ENCODE assay signal across 1 cellular context in genomic region chr20:32325706-32326506, GRCh38.
TF ChIP-seq lines count a peak whose summit lies in the region.

No MANE protein-coding gene starts in this region.

TF ChIP-seq in SK-N-SH, 30 proteins besides CTCF, POLR2A, EP300 and RAD21 (continued from another document):
- TF ChIP-seq SIN3A (IDR thresholded peaks at IDR 0.05; ENCODE audit: borderline replicate concordance, low read depth, low read length) (no peak), MEF2A (IDR thresholded peaks at IDR 0.05; ENCODE audit: borderline replicate concordance, low read depth) (0 out of 2 replicates have a peak, but pooled peaks have one; percentile 55), RCOR1 (IDR thresholded peaks at IDR 0.05; ENCODE audit: low read length) (no peak), JUND (IDR thresholded peaks at IDR 0.05) (peak; percentile 72), TAF1 (IDR thresholded peaks at IDR 0.05; ENCODE audit: borderline replicate concordance, low read depth, low read length) (no peak), FOXM1 (IDR thresholded peaks at IDR 0.05; ENCODE audit: low read depth) (no peak), NRF1 (IDR thresholded peaks at IDR 0.05; ENCODE audit: low read depth, low read length) (no peak), TEAD4 (IDR thresholded peaks at IDR 0.05; ENCODE audit: borderline replicate concordance, insufficient read depth) (no peak), RFX5 (IDR thresholded peaks at IDR 0.05; ENCODE audit: low read length) (no peak), GATA2 (CRISPR knock-in tag; IDR thresholded peaks at IDR 0.05) (no peak), NFIC (IDR thresholded peaks at IDR 0.05; ENCODE audit: borderline replicate concordance) (peak; percentile 22; the same call in 1 of the 2 replicates), FOXJ3 (CRISPR knock-in tag; IDR thresholded peaks at IDR 0.05) (no peak), CHD2 (IDR thresholded peaks at IDR 0.05; ENCODE audit: low read length, partially characterized antibody) (no peak), ELF1 (IDR thresholded peaks at IDR 0.05) (no peak), MXI1 (IDR thresholded peaks at IDR 0.05; ENCODE audit: low read depth, low read length) (no peak), PBX3 (IDR thresholded peaks at IDR 0.05) (peak; percentile 11; the same call in 1 of the 2 replicates), POLR2AphosphoS5 (IDR thresholded peaks at IDR 0.05; ENCODE audit: low read depth, low read length) (no peak), FOSL2 (IDR thresholded peaks at IDR 0.05; ENCODE audit: borderline replicate concordance, low read depth) (peak; percentile 73; the same call in 1 of the 2 replicates)
- TF ChIP-seq, protein P1, sequence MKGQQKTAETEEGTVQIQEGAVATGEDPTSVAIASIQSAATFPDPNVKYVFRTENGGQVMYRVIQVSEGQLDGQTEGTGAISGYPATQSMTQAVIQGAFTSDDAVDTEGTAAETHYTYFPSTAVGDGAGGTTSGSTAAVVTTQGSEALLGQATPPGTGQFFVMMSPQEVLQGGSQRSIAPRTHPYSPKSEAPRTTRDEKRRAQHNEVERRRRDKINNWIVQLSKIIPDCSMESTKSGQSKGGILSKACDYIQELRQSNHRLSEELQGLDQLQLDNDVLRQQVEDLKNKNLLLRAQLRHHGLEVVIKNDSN (IDR thresholded peaks at IDR 0.05; ENCODE audit: borderline replicate concordance, low read depth): no peak
- TF ChIP-seq, protein P2, sequence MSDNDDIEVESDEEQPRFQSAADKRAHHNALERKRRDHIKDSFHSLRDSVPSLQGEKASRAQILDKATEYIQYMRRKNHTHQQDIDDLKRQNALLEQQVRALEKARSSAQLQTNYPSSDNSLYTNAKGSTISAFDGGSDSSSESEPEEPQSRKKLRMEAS (IDR thresholded peaks at IDR 0.05; ENCODE audit: low read depth): no peak
TF ChIP-seq in SK-N-SH: peak in this region for 7.
